8 cellular contexts compared by ENCODE assay signal in the genomic region with DNA sequence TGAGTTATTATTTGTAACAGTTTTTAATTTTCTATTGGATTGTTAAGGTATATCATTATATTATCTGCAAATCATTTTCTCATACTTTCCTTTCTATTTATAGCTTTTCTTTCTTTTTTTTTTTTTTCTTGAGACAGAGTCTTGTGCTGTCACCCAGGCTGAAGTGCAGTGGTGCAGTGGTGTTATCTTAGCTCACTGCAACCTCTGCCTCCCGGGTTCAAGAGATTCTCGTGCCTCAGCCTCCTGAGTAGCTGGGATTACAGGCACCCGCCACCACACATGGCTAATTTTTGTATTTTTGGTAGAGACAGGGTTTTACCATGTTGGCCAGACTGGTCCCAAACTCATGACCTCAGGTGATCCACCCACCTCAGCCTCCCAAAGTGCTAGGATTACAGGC. TPM values are rescaled to one million over a fixed set of nuclear protein-coding genes. Genes with fewer than 3 reads are reported as not detected.
DNase-seq lines count a peak whose midpoint lies in the region; ATAC-seq, FAIRE-seq and TF ChIP-seq lines count a peak whose summit lies in the region.
"Not testable (repeated sequence)": the region's sequence is repeated elsewhere in the genome, so short reads cannot be mapped to it uniquely, and the experiment has no call there.

No MANE protein-coding gene starts in this region.

- peaks cover 14% of the 10 kb centered on the region for H3K79me2 ChIP-seq in fibroblast of lung (ENCODE audit: control insufficient read depth, insufficient read depth, low read length)
- peaks cover 26% of the 10 kb centered on the region for H3K79me2 ChIP-seq in HepG2 (ENCODE audit: insufficient read depth, low read length)
- H3K79me2 ChIP-seq in smooth muscle cell (ENCODE audit: low read depth), result not testable (repeated sequence)

- peak overlapping the region; percentile 72 for H3K27ac Mint-ChIP-seq in MCF 10A (ENCODE audit: low read depth, unreplicated experiment)

- not testable (repeated sequence) for DNase-seq in SJSA1 (ENCODE audit: low read depth in 1 of 2, low spot score in 2 of 2); MCF 10A (ENCODE audit: unreplicated experiment); fibroblast of lung (ENCODE audit: low read depth in 2 of 2); HepG2 (ENCODE audit: low spot score); pancreas; smooth muscle cell (lab: John Stamatoyannopoulos, UW; ENCODE audit: unreplicated experiment)

- not testable (repeated sequence) for H3K4me3 ChIP-seq in HEK293 (ENCODE audit: low read depth, low read length); SJSA1; fibroblast of lung (replicated peaks in 1 of 4; ENCODE audit: control extremely low read depth in 1 of 4, insufficient read depth in 1 of 4, low read depth in 3 of 4, low read length in 4 of 4); HepG2 (replicated peaks in 1 of 3; ENCODE audit: insufficient read depth in 1 of 3, low read depth in 2 of 3, low read length in 3 of 3); pancreas; smooth muscle cell

- H3K9me3 Mint-ChIP-seq in MCF 10A (ENCODE audit: unreplicated experiment), result not testable (repeated sequence)

- H3K4me3 Mint-ChIP-seq in MCF 10A (ENCODE audit: unreplicated experiment), result peak overlapping the region; percentile 52

- BruUV-seq in MCF 10A (replicated peaks; lab: Mats Ljungman, UMichigan); HepG2 (replicated peaks; lab: Mats Ljungman, UMichigan): not testable (repeated sequence)

- WGBS in HepG2 (ENCODE audit: low lambda C conversion rate), result 63% methylated on average over 3 of the region's 3 CpGs
- WGBS in pancreas, 2 donors, result 72 to 79% methylated on average over 3 of the region's 3 CpGs
- WGBS in smooth muscle cell (ENCODE audit: low lambda C conversion rate), result 93% methylated on average over 3 of the region's 3 CpGs

- H4K20me1 ChIP-seq in fibroblast of lung (ENCODE audit: control insufficient read depth, extremely low read depth, insufficient read depth, low read length); HepG2 (ENCODE audit: insufficient read depth, low read length): not testable (repeated sequence)
- peaks cover 20% of the 10 kb centered on the region for H4K20me1 ChIP-seq in smooth muscle cell (ENCODE audit: low read depth)

- H3K4me2 ChIP-seq in fibroblast of lung (ENCODE audit: extremely low read depth, insufficient read depth, low read length) (peak overlapping the region; percentile 60), HepG2 (ENCODE audit: low read depth, low read length) (peak overlapping the region; percentile 91), smooth muscle cell (peak overlapping the region; percentile 78)

- not testable (repeated sequence) for H3K27me3 ChIP-seq in SJSA1 (replicated peaks); fibroblast of lung (ENCODE audit: control insufficient read depth, insufficient read depth, low read length); HepG2 (ENCODE audit: control insufficient read depth in 1 of 2, insufficient read depth in 2 of 2, low read length in 2 of 2); pancreas; smooth muscle cell (ENCODE audit: low read depth)

- TF ChIP-seq CTCF in 22Rv1 (IDR thresholded peaks at IDR 0.05); HEK293 (tag by site-specific recombination; IDR thresholded peaks at IDR 0.05); MCF 10A (IDR thresholded peaks at IDR 0.05; ENCODE audit: unreplicated experiment); fibroblast of lung (conservative IDR thresholded peaks at IDR 0.05 in 1 of 2, IDR thresholded peaks at IDR 0.05 in 1 of 2; ENCODE audit: low read depth in 1 of 2, low read length in 2 of 2); HepG2 (CRISPR knock-in tag; IDR thresholded peaks at IDR 0.05); pancreas (IDR thresholded peaks at IDR 0.05); smooth muscle cell (IDR thresholded peaks at IDR 0.05; ENCODE audit: borderline replicate concordance, insufficient read depth, poor library complexity, severe bottlenecking): not testable (repeated sequence)

- not testable (repeated sequence) for H2AFZ ChIP-seq in fibroblast of lung (ENCODE audit: low read length); HepG2 (ENCODE audit: low read length); smooth muscle cell (ENCODE audit: low read depth)

- intact Hi-C loops in MCF 10A (cut with micrococcal nuclease), result loop anchor here (1.0 to 5.0 kb wide), 2 partner anchors 31 to 1692 kb away; a partner anchor contains a TSS
- intact Hi-C loops in HepG2 (cut with micrococcal nuclease; ENCODE audit: unreplicated experiment), result loop anchor here (5.0 kb wide), 1 partner anchor 33 kb away; a partner anchor contains a TSS
- intact Hi-C loops in pancreas (cut with DNase I), result not testable (repeated sequence)

- H3K36me3 ChIP-seq in HEK293 (ENCODE audit: control insufficient read depth in 2 of 2, insufficient read depth in 1 of 2, low read length in 2 of 2), result peaks cover 55 to 74% of the 10 kb centered on the region in 2 experiments
- peaks cover 39% of the 10 kb centered on the region for H3K36me3 ChIP-seq in SJSA1
- H3K36me3 ChIP-seq in fibroblast of lung (ENCODE audit: control insufficient read depth, insufficient read depth, low read length); pancreas; smooth muscle cell (ENCODE audit: low read depth): not testable (repeated sequence)
- H3K36me3 ChIP-seq in HepG2 (replicated peaks in 1 of 2; ENCODE audit: control insufficient read depth in 1 of 2, insufficient read depth in 2 of 2, low read length in 2 of 2), result peaks cover 6 to 30% of the 10 kb centered on the region in 2 experiments

- H3K36me3 Mint-ChIP-seq in MCF 10A (ENCODE audit: insufficient read depth, unreplicated experiment), result peaks cover 32% of the 10 kb centered on the region

- H3K27me3 Mint-ChIP-seq in MCF 10A (ENCODE audit: insufficient read depth, unreplicated experiment), result not testable (repeated sequence)

- peaks cover 22% of the 10 kb centered on the region for H3K4me1 Mint-ChIP-seq in MCF 10A (ENCODE audit: insufficient read depth, unreplicated experiment)

- not testable (repeated sequence) for TF ChIP-seq POLR2A in HepG2 (IDR thresholded peaks at IDR 0.05; ENCODE audit: insufficient read depth in 1 of 2, low read depth in 2 of 2, low read length in 2 of 2)

- CTCF ChIA-PET in HEK293 (lab: Yijun Ruan, JAX) (interaction anchor here (0.7 to 4.5 kb wide), 7 partner anchors 9 to 1704 kb away, joined by 3 to 17 read pairs (median 4); no protein-coding TSS in a partner anchor), MCF 10A (lab: Yijun Ruan, JAX) (interaction anchor here (1.0 to 2.4 kb wide), 6 partner anchors 9 to 1692 kb away, joined by 3 to 7 read pairs (median 4); no protein-coding TSS in a partner anchor), HepG2 (lab: Yijun Ruan, JAX; ENCODE audit: low intra/inter-chr PET ratio, low total read pairs) (interaction anchor here (1.7 kb wide), 1 partner anchor 34 kb away, joined by 3 read pairs; no protein-coding TSS in a partner anchor)

- not testable (repeated sequence) for H3K9ac ChIP-seq in fibroblast of lung (ENCODE audit: insufficient read depth, low read length)
- H3K9ac ChIP-seq in HepG2 (ENCODE audit: insufficient read depth, low read depth, low read length) (peak overlapping the region; percentile 58), smooth muscle cell (ENCODE audit: low read depth) (peak overlapping the region; percentile 48)

- FAIRE-seq in HepG2 (lab: Jason Lieb, UNC); pancreas (lab: Jason Lieb, UNC): not testable (repeated sequence)

- peak overlapping the region; percentile 91 for H3K27ac ChIP-seq in 22Rv1
- peak overlapping the region; percentile 47; the same call in 1 of the 2 replicates for H3K27ac ChIP-seq in HEK293 (ENCODE audit: extremely low read depth, low read depth, low read length)
- peak overlapping the region; percentile 95 for H3K27ac ChIP-seq in SJSA1
- H3K27ac ChIP-seq in fibroblast of lung (ENCODE audit: insufficient read depth, low read length), result peak overlapping the region; percentile 71
- H3K27ac ChIP-seq in HepG2 (ENCODE audit: extremely low read length, insufficient read depth, low read length), result peak overlapping the region; percentile 98
- peak overlapping the region in 3 of 4 donors; percentile 30 to 55 (median 47) for H3K27ac ChIP-seq in pancreas
- H3K27ac ChIP-seq in smooth muscle cell (ENCODE audit: low read depth), result peak overlapping the region; percentile 92

- POLR2A ChIA-PET in HEK293 (lab: Yijun Ruan, JAX) (interaction anchor here (0.7 to 1.9 kb wide), 6 partner anchors 10 to 207 kb away, joined by 3 to 24 read pairs (median 4); a partner anchor contains a TSS), MCF 10A (lab: Yijun Ruan, JAX) (interaction anchor here (0.6 to 4.1 kb wide), 11 partner anchors 10 to 1705 kb away, joined by 3 to 39 read pairs (median 4); a partner anchor contains a TSS), HepG2 (lab: Yijun Ruan, JAX) (interaction anchor here (1.0 to 3.3 kb wide), 9 partner anchors 9 to 207 kb away, joined by 3 to 31 read pairs (median 9); a partner anchor contains a TSS)

- not testable (repeated sequence) for ATAC-seq in HepG2, pancreas

- peaks cover 13% of the 10 kb centered on the region for H3F3A ChIP-seq in smooth muscle cell (ENCODE audit: low read depth)

- not testable (repeated sequence) for TF ChIP-seq RAD21 in HepG2 (CRISPR knock-in tag; IDR thresholded peaks at IDR 0.05)

- peaks cover 18% of the 10 kb centered on the region for H3K4me1 ChIP-seq in HEK293 (ENCODE audit: control insufficient read depth, insufficient read depth, low read length)
- H3K4me1 ChIP-seq in SJSA1 (replicated peaks), result peaks cover 29% of the 10 kb centered on the region
- peaks cover 15% of the 10 kb centered on the region for H3K4me1 ChIP-seq in fibroblast of lung (ENCODE audit: control insufficient read depth, extremely low read depth, insufficient read depth, low read length)
- peaks cover 47% of the 10 kb centered on the region for H3K4me1 ChIP-seq in HepG2 (ENCODE audit: insufficient read depth, low read length)
- peaks cover 0 to 11% (median 4%) of the 10 kb centered on the region in 3 donors for H3K4me1 ChIP-seq in pancreas
- not testable (repeated sequence) for H3K4me1 ChIP-seq in smooth muscle cell (ENCODE audit: low read depth)

- TF ChIP-seq EP300 in HepG2 (IDR thresholded peaks at IDR 0.05; ENCODE audit: low read depth in 2 of 2, low read length in 2 of 2); HepG2 (CRISPR knock-in tag; IDR thresholded peaks at IDR 0.05; ENCODE audit: borderline replicate concordance): not testable (repeated sequence)

- H3K9me3 ChIP-seq in HEK293 (ENCODE audit: control insufficient read depth, insufficient read depth, low read depth, low read length); SJSA1 (replicated peaks); fibroblast of lung (ENCODE audit: control insufficient read depth, insufficient read depth, low read depth, low read length); HepG2 (ENCODE audit: low read length); pancreas; smooth muscle cell (replicated peaks; ENCODE audit: low read depth): not testable (repeated sequence)

- in situ Hi-C loops in HepG2 (cut with HindIII; ENCODE audit: extremely low pct_ligation_motif_present, low pct_unique_long_range_greater_than_20kb), result not testable (repeated sequence)

RNA-seq across cellular contexts. Expression of a gene that starts 29.0 kb away (rescaled TPM):
- total RNA-seq in SJSA1 (2014; rRNA removed; shearing (Covaris generic)), result 7.0 and 8.1 TPM in 2 replicates
- total RNA-seq in MCF 10A (2022) (22.8 and 23.4 TPM in 2 replicates), fibroblast of lung (11.3 and 12.1 TPM in 2 replicates), HepG2 (2016; rRNA removed; fragmentation: Illumina TruSeq; extraction: Trizol) (7.3 and 16.4 TPM in 2 replicates), pancreas (10 to 100 TPM in 3 of 6 donors, 1 to 10 TPM in 3; 7.6 to 14.7 (median 9.6) TPM), smooth muscle cell (8.0 and 10.4 TPM in 2 replicates)
- polyA plus RNA-seq in fibroblast of lung (15.6 and 17.8 TPM in 2 replicates), HepG2 (2011; rRNA removed) (9.3 and 10.9 TPM in 2 replicates), pancreas (1 to 10 TPM; 3.5 to 6.2 TPM), smooth muscle cell (2.8 and 4.4 TPM in 2 replicates)
- 7.4 and 7.7 TPM in 2 replicates for polyA plus RNA-seq in fibroblast of lung (2012)
- polyA minus RNA-seq in fibroblast of lung (ENCODE audit: low replicate concordance), result 3.2 and 8.2 TPM in 2 replicates
- total RNA-seq in HepG2 (2016; cell fraction: cytosol; rRNA removed; fragmentation: Illumina TruSeq; extraction: Trizol; ENCODE audit: low read depth), result 1.8 TPM in 2 replicates
- total RNA-seq in HepG2 (2016; cell fraction: insoluble cytoplasmic fraction; rRNA removed; fragmentation: Illumina TruSeq; extraction: Trizol), result 6.3 and 13.8 TPM in 2 replicates
- total RNA-seq in HepG2 (2016; cell fraction: membrane; rRNA removed; fragmentation: Illumina TruSeq; extraction: Trizol), result 5.9 and 7.7 TPM in 2 replicates
- 17.9 and 18.0 TPM in 2 replicates for total RNA-seq in HepG2 (2016; cell fraction: nucleus; rRNA removed; fragmentation: Illumina TruSeq; extraction: Trizol)
- polyA plus RNA-seq in HepG2 (2011; cell fraction: cytosol; rRNA removed), result 4.4 and 7.4 TPM in 2 replicates
- 9.6 and 11.6 TPM in 2 replicates for polyA plus RNA-seq in HepG2 (2011; cell fraction: nucleus; rRNA removed)
- polyA plus RNA-seq in HepG2 (2012), result 8.5 and 10.8 TPM in 2 replicates
- polyA plus RNA-seq in HepG2 (2016; cell fraction: cytosol; fragmentation: Illumina TruSeq; extraction: Trizol; ENCODE audit: low read depth), result 0.23 and 0.26 TPM in 2 replicates
- 12.0 TPM in 2 replicates for polyA plus RNA-seq in HepG2 (2016; cell fraction: insoluble cytoplasmic fraction; fragmentation: Illumina TruSeq; extraction: Trizol; ENCODE audit: low read depth)
- polyA plus RNA-seq in HepG2 (2016; cell fraction: membrane; fragmentation: Illumina TruSeq; extraction: Trizol; ENCODE audit: low read depth), result 1.4 and 1.5 TPM in 2 replicates
- polyA plus RNA-seq in HepG2 (2016; cell fraction: nucleus; fragmentation: Illumina TruSeq; extraction: Trizol; ENCODE audit: insufficient read depth, low read depth), result 20.3 and 21.4 TPM in 2 replicates
- polyA minus RNA-seq in HepG2 (2011; rRNA and poly(A)+ RNA removed; ENCODE audit: low replicate concordance), result 8.0 and 18.6 TPM in 2 replicates
- polyA minus RNA-seq in HepG2 (2011; cell fraction: cytosol; rRNA and poly(A)+ RNA removed), result 8.3 and 12.6 TPM in 2 replicates
- polyA minus RNA-seq in HepG2 (2011; cell fraction: nucleus; rRNA and poly(A)+ RNA removed), result 38.0 and 39.0 TPM in 2 replicates

RNA-seq across cellular contexts. Expression of a gene that starts 31.2 kb away (rescaled TPM):
- total RNA-seq in SJSA1 (2014; rRNA removed; shearing (Covaris generic)), result 15.3 and 34.0 TPM in 2 replicates
- total RNA-seq in MCF 10A (2022) (37.6 and 43.8 TPM in 2 replicates), fibroblast of lung (17.5 and 18.8 TPM in 2 replicates), HepG2 (2016; rRNA removed; fragmentation: Illumina TruSeq; extraction: Trizol) (9.8 and 25.2 TPM in 2 replicates), pancreas (10 to 100 TPM; 10.9 to 31.0 (median 15.2) TPM), smooth muscle cell (26.4 and 50.0 TPM in 2 replicates)
- polyA plus RNA-seq in fibroblast of lung (24.2 and 31.9 TPM in 2 replicates), HepG2 (2011; rRNA removed) (21.6 and 22.9 TPM in 2 replicates), pancreas (10 to 100 TPM in 1 of 2 donors, 1 to 10 TPM in 1; 5.9 to 10.2 TPM), smooth muscle cell (5.8 and 7.2 TPM in 2 replicates)
- polyA plus RNA-seq in fibroblast of lung (2012), result 11.3 and 15.3 TPM in 2 replicates
- 46.6 and 80.8 TPM in 2 replicates for polyA minus RNA-seq in fibroblast of lung (ENCODE audit: low replicate concordance)
- 1.6 and 2.4 TPM in 2 replicates for total RNA-seq in HepG2 (2016; cell fraction: cytosol; rRNA removed; fragmentation: Illumina TruSeq; extraction: Trizol; ENCODE audit: low read depth)
- 11.2 and 21.8 TPM in 2 replicates for total RNA-seq in HepG2 (2016; cell fraction: insoluble cytoplasmic fraction; rRNA removed; fragmentation: Illumina TruSeq; extraction: Trizol)
- 5.2 and 5.7 TPM in 2 replicates for total RNA-seq in HepG2 (2016; cell fraction: membrane; rRNA removed; fragmentation: Illumina TruSeq; extraction: Trizol)
- total RNA-seq in HepG2 (2016; cell fraction: nucleus; rRNA removed; fragmentation: Illumina TruSeq; extraction: Trizol), result 53.6 and 61.6 TPM in 2 replicates
- 14.4 and 15.5 TPM in 2 replicates for polyA plus RNA-seq in HepG2 (2011; cell fraction: cytosol; rRNA removed)
- polyA plus RNA-seq in HepG2 (2011; cell fraction: nucleus; rRNA removed), result 117 and 122 TPM in 2 replicates
- polyA plus RNA-seq in HepG2 (2012), result 15.6 and 16.7 TPM in 2 replicates
- polyA plus RNA-seq in HepG2 (2016; cell fraction: cytosol; fragmentation: Illumina TruSeq; extraction: Trizol; ENCODE audit: low read depth), result 0.78 and 0.86 TPM in 2 replicates
- 7.6 and 8.8 TPM in 2 replicates for polyA plus RNA-seq in HepG2 (2016; cell fraction: insoluble cytoplasmic fraction; fragmentation: Illumina TruSeq; extraction: Trizol; ENCODE audit: low read depth)
- polyA plus RNA-seq in HepG2 (2016; cell fraction: membrane; fragmentation: Illumina TruSeq; extraction: Trizol; ENCODE audit: low read depth), result 3.2 and 3.3 TPM in 2 replicates
- 60.1 and 76.3 TPM in 2 replicates for polyA plus RNA-seq in HepG2 (2016; cell fraction: nucleus; fragmentation: Illumina TruSeq; extraction: Trizol; ENCODE audit: insufficient read depth, low read depth)
- polyA minus RNA-seq in HepG2 (2011; rRNA and poly(A)+ RNA removed; ENCODE audit: low replicate concordance), result 25.0 and 30.6 TPM in 2 replicates
- 22.8 and 24.8 TPM in 2 replicates for polyA minus RNA-seq in HepG2 (2011; cell fraction: cytosol; rRNA and poly(A)+ RNA removed)
- polyA minus RNA-seq in HepG2 (2011; cell fraction: nucleus; rRNA and poly(A)+ RNA removed), result 128 and 146 TPM in 2 replicates

Comparison
In these comparisons a context has a peak if more than half of its experiments do, and no peak if none do; other contexts are left out.
1. H3K27ac ChIP-seq: peak in every context shown above with its lines; median percentile 98 in HepG2; 95 in SJSA1; 92 in smooth muscle cell; 91 in 22Rv1; 71 in fibroblast of lung; 47 in HEK293; 47 in pancreas.